14 cellular contexts compared by ENCODE assay signal in genomic region chr15:101614001-101614585, GRCh38. TPM values are rescaled to one million over a fixed set of nuclear protein-coding genes. Genes with fewer than 3 reads are reported as not detected.
DNase-seq lines count a peak whose midpoint lies in the region; ATAC-seq, FAIRE-seq and TF ChIP-seq lines count a peak whose summit lies in the region.
"Had no signal": no experiment of that assay in that cellular context is flagged by ENCODE, and none has a peak within 500 bp of the region (broad histone marks: within the 10 kb centered on the region; RNA-seq: fewer than 3 reads in every experiment).

No MANE protein-coding gene starts in this region.

- FAIRE-seq in GM12891 (lab: Jason Lieb, UNC) = no peak
- FAIRE-seq: endothelial cell of umbilical vein had no signal

- no peak overlapping the region for H2AFZ ChIP-seq in PC-3 (ENCODE audit: low read length)
- H2AFZ ChIP-seq: GM23338 had no signal

- H3K4me1 ChIP-seq in PC-3 (ENCODE audit: insufficient read depth, low read length) = peaks cover 12% of the 10 kb centered on the region

- DNase-seq in RPMI7951 (ENCODE audit: low read depth) (peak; percentile 71), kidney tubule cell (ENCODE audit: low spot score) (peak; percentile 2), renal cortical epithelial cell (ENCODE audit: low read depth) (peak; percentile 34), PC-3 (no peak), GM12891 (ENCODE audit: insufficient read length, low spot score) (no peak), GM19240 (ENCODE audit: insufficient read length, low spot score) (no peak)
- DNase-seq: islet precursor cell, Karpas-422, OCI-M1 had no signal

- H3K27ac ChIP-seq in C4-2B = peak overlapping the region; percentile 21
- no peak overlapping the region for H3K27ac ChIP-seq in PC-3 (ENCODE audit: low read length)
- H3K27ac ChIP-seq: SK-N-MC had no signal

- H3K9me3 ChIP-seq in PC-3 (ENCODE audit: low read length) = no peaks in the 10 kb centered on the region

- H4K20me1 ChIP-seq in PC-3 (ENCODE audit: low read length) = no peaks in the 10 kb centered on the region

- ATAC-seq in PC-3 = no peak
- ATAC-seq: GM23338; natural killer cell treated with Interleukin-12 subunit alpha and Interleukin-12 subunit beta and Interleukin-15 and Interleukin-18, amount 100 ng/mL, for 72 hours had no signal

- H3K9me2 ChIP-seq in PC-3 (replicated peaks; ENCODE audit: low read length) = no peaks in the 10 kb centered on the region

- no TSS peak for BruUV-seq in PC-3 (replicated peaks; lab: Mats Ljungman, UMichigan)

- no peak overlapping the region for H3K9ac ChIP-seq in PC-3 (ENCODE audit: low read length)

- intact Hi-C loops in PC-3 (cut with micrococcal nuclease) = no loop called here

- no peak overlapping the region for H3K4me2 ChIP-seq in PC-3 (ENCODE audit: low read length)
- H3K4me2 ChIP-seq: GM23338 had no signal

- no peaks in the 10 kb centered on the region for H3F3A ChIP-seq in PC-3 (ENCODE audit: low read length, unreplicated experiment)

- POLR2A ChIA-PET in PC-3 (lab: Charles Lee; ENCODE audit: unreplicated experiment) = no interaction called here

- CTCF ChIA-PET in PC-3 (lab: Charles Lee) = no interaction called here

- H3K36me3 ChIP-seq in PC-3 (ENCODE audit: low read depth, low read length) = no peaks in the 10 kb centered on the region

- H3K27me3 ChIP-seq in PC-3 (ENCODE audit: low read length) = no peaks in the 10 kb centered on the region

- TF ChIP-seq POLR2A in GM12891 (IDR thresholded peaks at IDR 0.05; ENCODE audit: low read depth, low read length) = no peak

- TF ChIP-seq CTCF in C4-2B (conservative IDR thresholded peaks at IDR 0.05) (no peak), PC-3 (conservative IDR thresholded peaks at IDR 0.05; ENCODE audit: low read depth, low read length) (no peak)

- no peak overlapping the region for H3K4me3 ChIP-seq in PC-3 (ENCODE audit: low read length)
- H3K4me3 ChIP-seq: GM23338, SK-N-MC had no signal

- H3K79me2 ChIP-seq in PC-3 (ENCODE audit: low read length) = no peaks in the 10 kb centered on the region

TF ChIP-seq in GM12891, 5 proteins besides CTCF, POLR2A, EP300 and RAD21:
- TF ChIP-seq POLR2AphosphoS5 (IDR thresholded peaks at IDR 0.05; ENCODE audit: low read depth, low read length) (no peak), SPI1 (IDR thresholded peaks at IDR 0.05; ENCODE audit: low read depth, low read length) (no peak), TAF1 (IDR thresholded peaks at IDR 0.05; ENCODE audit: low read depth, low read length) (no peak), POU2F2 (IDR thresholded peaks at IDR 0.05; ENCODE audit: low read depth, low read length) (no peak), PAX5 (IDR thresholded peaks at IDR 0.05; ENCODE audit: insufficient read depth, low read length, severe bottlenecking) (no peak)

RNA-seq across cellular contexts. Expression of gene TM2D3, which starts 38.1 kb away (rescaled TPM):
- total RNA-seq in RPMI7951 (2014; rRNA removed; shearing (Covaris generic)) = 45.3 and 45.5 TPM in 2 replicates
- total RNA-seq in renal cortical epithelial cell (46.2 and 57.1 TPM in 2 replicates), PC-3 (2014; rRNA removed) (18.4 and 23.3 TPM in 2 replicates)
- polyA plus RNA-seq in GM12891 (2012; ENCODE audit: low read depth, missing spikeins) = 38.8 TPM

Comparison
In these comparisons a context has a peak if more than half of its experiments do, and no peak if none do; other contexts are left out.
1. DNase-seq: peak in RPMI7951 (single experiment), kidney tubule cell (single experiment) and renal cortical epithelial cell (single experiment); none in PC-3 (single experiment), GM12891 (single experiment) and GM19240 (single experiment).